In the genomic region with DNA sequence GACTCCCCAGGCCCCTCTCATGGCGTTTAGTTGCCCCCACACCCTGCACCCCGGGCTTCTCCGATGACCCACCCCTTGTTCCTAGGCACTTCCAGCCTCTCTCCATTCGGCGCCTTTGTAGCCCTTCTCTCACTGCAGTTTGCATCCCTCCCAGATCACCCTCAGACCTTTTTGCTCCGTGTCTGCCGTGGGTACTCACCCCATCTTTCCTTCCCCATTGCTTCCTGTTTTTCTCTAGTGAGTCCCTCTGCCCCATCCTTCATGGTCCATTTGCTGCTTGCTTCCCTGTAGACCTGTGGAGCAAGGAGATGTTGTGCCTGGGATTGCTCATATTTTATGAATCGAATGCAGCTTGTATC, we compare ENCODE assay signal across 9 cellular contexts. TPM values are rescaled to one million over a fixed set of nuclear protein-coding genes. Genes with fewer than 3 reads are reported as not detected.
DNase-seq lines count a peak whose midpoint lies in the region; ATAC-seq and TF ChIP-seq lines count a peak whose summit lies in the region.
"Had no signal": no experiment of that assay in that cellular context is flagged by ENCODE, and none has a peak within 500 bp of the region (broad histone marks: within the 10 kb centered on the region; RNA-seq: fewer than 3 reads in every experiment).

No MANE protein-coding gene starts in this region.

- peaks cover 12% of the 10 kb centered on the region; the same call in 1 of the 2 replicates for H3K4me1 ChIP-seq in ES-I3 (ENCODE audit: insufficient read depth, low read length)
- peaks cover 8% of the 10 kb centered on the region for H3K4me1 ChIP-seq in MM.1S (ENCODE audit: low read length)
- peaks cover 11% of the 10 kb centered on the region for H3K4me1 ChIP-seq in muscle layer of colon (ENCODE audit: insufficient read depth, low read length)

- H3K27me3 ChIP-seq in MM.1S (replicated peaks; ENCODE audit: insufficient read depth, low read length) (no peaks in the 10 kb centered on the region), muscle layer of colon (ENCODE audit: control insufficient read depth in 1 of 2, insufficient read depth in 2 of 2, low read length in 2 of 2) (no peaks in the 10 kb centered on the region)

- H3F3A ChIP-seq in MM.1S (ENCODE audit: insufficient read depth, low read length), result no peaks in the 10 kb centered on the region

- no peak overlapping the region for H3K27ac ChIP-seq in MM.1S (ENCODE audit: low read length)
- H3K27ac ChIP-seq in muscle layer of colon (ENCODE audit: low read depth, low read length), result peak overlapping the region; percentile 90

- H3K4me2 ChIP-seq in MM.1S (ENCODE audit: low read depth, low read length), result peak overlapping the region; percentile 88

- H3K9ac ChIP-seq in ES-I3 (ENCODE audit: low read depth, low read length), result peak overlapping the region; percentile 80
- H3K9ac ChIP-seq in MM.1S (ENCODE audit: low read length), result peak overlapping the region; percentile 81
- H3K9ac ChIP-seq in muscle layer of colon (ENCODE audit: low read length), result peak overlapping the region; percentile 91

- no peaks in the 10 kb centered on the region for H3K9me3 ChIP-seq in ES-I3 (ENCODE audit: control insufficient read depth, insufficient read depth, low read length)
- no peaks in the 10 kb centered on the region for H3K9me3 ChIP-seq in MM.1S (replicated peaks; ENCODE audit: insufficient read depth, low read length)
- no peaks in the 10 kb centered on the region for H3K9me3 ChIP-seq in muscle layer of colon (ENCODE audit: low read length)

- DNase-seq in MM.1S (no peak), choroid plexus epithelial cell (ENCODE audit: low read depth) (peak; percentile 17), cerebellum (ENCODE audit: low spot score) (no peak), NCI-H82 treated with DMSO at 0.1 percent for 48 hours (lab: John Stamatoyannopoulos, UW; ENCODE audit: unreplicated experiment) (no peak), medulla oblongata (ENCODE audit: extremely low spot score) (no peak)

- H3K36me3 ChIP-seq in ES-I3 (ENCODE audit: insufficient read depth, low read length) (peaks cover 15% of the 10 kb centered on the region), MM.1S (replicated peaks; ENCODE audit: insufficient read depth, low read length) (no peaks in the 10 kb centered on the region), muscle layer of colon (ENCODE audit: insufficient read depth, low read length) (peaks cover 23% of the 10 kb centered on the region)

- H4K20me1 ChIP-seq in MM.1S (ENCODE audit: insufficient read depth, low read length), result no peaks in the 10 kb centered on the region

- peak overlapping the region; percentile 79 for H3K4me3 ChIP-seq in MM.1S (ENCODE audit: low read length)
- H3K4me3 ChIP-seq in choroid plexus epithelial cell (ENCODE audit: low read depth, low read length), result peak overlapping the region; percentile 86
- peak overlapping the region; percentile 83 to 95 for H3K4me3 ChIP-seq in muscle layer of colon (ENCODE audit: low read depth in 1 of 2, low read length in 2 of 2)

- peak overlapping the region; percentile 63; the same call in 1 of the 2 replicates for H2AFZ ChIP-seq in MM.1S (ENCODE audit: low read length)

- TF ChIP-seq CTCF in MM.1S (IDR thresholded peaks at IDR 0.05; ENCODE audit: low read length) (no peak), choroid plexus epithelial cell (conservative IDR thresholded peaks at IDR 0.05; ENCODE audit: low read depth, low read length) (no peak)

- H3K79me2 ChIP-seq in MM.1S (ENCODE audit: low read length), result peaks cover 14% of the 10 kb centered on the region

- no peak for ATAC-seq in HG03460 (IDR thresholded peaks at IDR 0.05; ENCODE audit: unreplicated experiment)

- H3K9me2 ChIP-seq in MM.1S (replicated peaks; ENCODE audit: insufficient read depth, low read length), result no peaks in the 10 kb centered on the region

RNA-seq across cellular contexts. Expression of gene DENR, which starts 0.6 kb away (rescaled TPM):
- 34.4 TPM for total RNA-seq in cerebellum

RNA-seq across cellular contexts. Expression of gene CCDC62, which starts 21.2 kb away (rescaled TPM):
- total RNA-seq in cerebellum, result 3.8 TPM

RNA-seq across cellular contexts. Expression of gene HCAR1, which starts 22.5 kb away (rescaled TPM):
- 1.1 TPM for total RNA-seq in cerebellum
- total RNA-seq: SK-MEL-5 had no signal

RNA-seq across cellular contexts. Expression of gene HCAR3, which starts 36.6 kb away (rescaled TPM):
- 0.82 TPM for total RNA-seq in cerebellum
- total RNA-seq: SK-MEL-5 had no signal

RNA-seq across cellular contexts. Expression of gene HCAR2, which starts 50.0 kb away (rescaled TPM):
- 1.7 TPM for total RNA-seq in cerebellum
- total RNA-seq: SK-MEL-5 had no signal
